Comparison of ENCODE assay signal across 9 cellular contexts in the genomic region with DNA sequence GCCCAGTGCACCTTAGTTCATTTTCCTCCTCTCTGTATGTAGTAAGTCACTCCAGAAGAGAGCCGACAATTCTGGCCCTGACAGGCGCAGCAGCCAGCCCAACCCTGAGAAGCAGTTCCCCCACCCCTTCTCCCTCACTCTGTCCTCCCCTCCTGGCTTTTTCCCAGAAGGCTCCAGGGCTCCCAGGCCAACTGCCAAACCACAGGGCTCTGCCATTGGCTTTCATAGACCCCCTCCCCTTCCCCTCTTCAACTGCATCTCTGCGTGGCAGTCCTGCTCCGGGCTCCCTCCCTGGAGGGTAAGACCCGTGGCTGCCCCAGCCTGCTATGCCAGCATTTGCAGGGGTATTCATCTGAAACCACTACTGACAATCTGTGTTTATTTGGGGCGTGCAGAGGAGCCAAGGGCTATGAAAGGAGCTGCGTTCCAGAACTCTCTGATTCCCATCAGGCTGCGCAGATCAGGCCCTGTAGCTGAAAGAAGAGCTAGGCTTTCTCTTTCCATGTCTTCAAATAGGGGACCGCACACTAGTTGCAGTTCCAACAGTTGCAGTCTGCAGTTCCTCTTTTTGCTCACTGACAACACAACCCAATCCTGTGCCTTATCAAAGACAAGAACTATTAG.
A peak's percentile ranks its signal among the peaks of the same experiment; 100 is the strongest.
DNase-seq lines count a peak whose midpoint lies in the region; ATAC-seq, FAIRE-seq and TF ChIP-seq lines count a peak whose summit lies in the region.
"Had no signal": no experiment of that assay in that cellular context is flagged by ENCODE, and none has a peak within 500 bp of the region (broad histone marks: within the 10 kb centered on the region; RNA-seq: fewer than 3 reads in every experiment).

No MANE protein-coding gene starts in this region.

- TF ChIP-seq POLR2A in GM18505 (IDR thresholded peaks at IDR 0.05; ENCODE audit: borderline replicate concordance, extremely low read depth, insufficient read depth, insufficient read length): no peak

- peaks cover 5% of the 10 kb centered on the region for H3K9me3 Mint-ChIP-seq in progenitor cell of endocrine pancreas (ENCODE audit: low read depth)

- H3K4me1 Mint-ChIP-seq in progenitor cell of endocrine pancreas (ENCODE audit: low read depth): peaks cover 9% of the 10 kb centered on the region

- no peak overlapping the region for H3K4me3 Mint-ChIP-seq in progenitor cell of endocrine pancreas (ENCODE audit: low read depth)

- TF ChIP-seq CTCF in choroid plexus epithelial cell (conservative IDR thresholded peaks at IDR 0.05; ENCODE audit: low read depth, low read length): no peak
- TF ChIP-seq CTCF in mucosa of descending colon (IDR thresholded peaks at IDR 0.05): no peak
- no peak for TF ChIP-seq CTCF in progenitor cell of endocrine pancreas (IDR thresholded peaks at IDR 0.05; ENCODE audit: unreplicated experiment)

- DNase-seq in NCI-H2107 treated with DMSO at 0.1 percent for 48 hours (lab: John Stamatoyannopoulos, UW; ENCODE audit: unreplicated experiment) (peak; percentile 89), choroid plexus epithelial cell (ENCODE audit: low read depth) (peak; percentile 69), mucosa of descending colon (peak; percentile 56 to 65 (median 63)), progenitor cell of endocrine pancreas (ENCODE audit: low spot score, unreplicated experiment) (no peak), RCC 7860 (ENCODE audit: low spot score) (no peak), COLO829 (ENCODE audit: low spot score) (no peak)

- ATAC-seq in GM18505 (IDR thresholded peaks at IDR 0.05; ENCODE audit: unreplicated experiment): peak; percentile 93
- peak; percentile 95 for ATAC-seq in HG02763 (IDR thresholded peaks at IDR 0.05; ENCODE audit: unreplicated experiment)
- peak; percentile 53 for ATAC-seq in mucosa of descending colon

- intact Hi-C loops in mucosa of descending colon (cut with DNase I, micrococcal nuclease): no loop called here

- FAIRE-seq in RCC 7860 (lab: Jason Lieb, UNC): no peak
- FAIRE-seq: endothelial cell of umbilical vein had no signal

- H3K4me1 ChIP-seq in mucosa of descending colon (ENCODE audit: low read depth): peaks cover 5% of the 10 kb centered on the region

- H3K27ac Mint-ChIP-seq in progenitor cell of endocrine pancreas: no peak overlapping the region

- peak overlapping the region; percentile 9 for H3K4me3 ChIP-seq in choroid plexus epithelial cell (ENCODE audit: low read depth, low read length)
- H3K4me3 ChIP-seq in mucosa of descending colon: no peak overlapping the region

- no peaks in the 10 kb centered on the region for H3K9me3 ChIP-seq in mucosa of descending colon

- no peaks in the 10 kb centered on the region for H3K27me3 Mint-ChIP-seq in progenitor cell of endocrine pancreas

- peaks cover 1% of the 10 kb centered on the region for H3K36me3 Mint-ChIP-seq in progenitor cell of endocrine pancreas (ENCODE audit: insufficient read depth)

- H3K36me3 ChIP-seq in mucosa of descending colon (ENCODE audit: low read depth): no peaks in the 10 kb centered on the region

Comparison
In these comparisons a context has a peak if more than half of its experiments do, and no peak if none do; other contexts are left out.
1. DNase-seq: peak in NCI-H2107 treated with DMSO at 0.1 percent for 48 hours (single experiment), choroid plexus epithelial cell (single experiment) and mucosa of descending colon (3 of 3); none in progenitor cell of endocrine pancreas (single experiment), RCC 7860 (single experiment) and COLO829 (single experiment).
2. Peak in every context shown above with its lines, with median percentiles within 50 percentile points of each other: ATAC-seq.